14 cellular contexts compared by ENCODE assay signal in genomic region chr2:69272803-69273471, GRCh38.
DNase-seq lines count a peak whose midpoint lies in the region; ATAC-seq and TF ChIP-seq lines count a peak whose summit lies in the region.
"Had no signal": no experiment of that assay in that cellular context is flagged by ENCODE, and none has a peak within 500 bp of the region (broad histone marks: within the 10 kb centered on the region; RNA-seq: fewer than 3 reads in every experiment).

No MANE protein-coding gene starts in this region.

- in situ Hi-C loops in Panc1 (cut with HindIII; ENCODE audit: low pct_unique_long_range_greater_than_20kb, low sequenced_read_pairs) = no loop called here

- H3K4me3 ChIP-seq in Panc1 (ENCODE audit: low read depth in 2 of 2, low read length in 2 of 2) = no peak overlapping the region
- no peak overlapping the region for H3K4me3 ChIP-seq in fibroblast of the aortic adventitia (ENCODE audit: low read depth, low read length)
- H3K4me3 ChIP-seq: BLaER1 treated with 17β-estradiol and CSF1 and Interleukin-3, amounts not matched to agents 10 nM and 100 nM; breast epithelium; esophagus squamous epithelium had no signal

- POLR2A ChIA-PET in Panc1 (lab: Charles Lee) = interaction anchor here (0.6 kb wide), 1 partner anchor 72 kb away, joined by 5 read pairs; no protein-coding TSS in a partner anchor

- DNase-seq in HT-29 (ENCODE audit: low spot score) = peak; percentile 14
- no peak for DNase-seq in Panc1 (ENCODE audit: low read depth, low spot score)
- DNase-seq in fibroblast of the aortic adventitia (ENCODE audit: low read depth) = peak; percentile 21
- peak; percentile 5 for DNase-seq in midbrain (lab: John Stamatoyannopoulos, UW)
- no peak for DNase-seq in NCI-H1092 treated with DMSO at 0.1 percent for 48 hours (lab: John Stamatoyannopoulos, UW)
- DNase-seq in activated CD4-positive, CD25-positive, alpha-beta regulatory T cell (lab: John Stamatoyannopoulos, UW) = no peak
- DNase-seq: activated CD4-positive, alpha-beta T cell treated with anti-CD3 and anti-CD28 coated beads, Interleukin-2, amount 50 U/mL, for 48 hours; activated gamma-delta T cell; esophagus squamous epithelium; NCI-H1694 treated with DMSO at 0.1 percent for 48 hours had no signal

- H3K9me3 ChIP-seq in Panc1 (ENCODE audit: control insufficient read depth, insufficient read depth, low read depth, low read length) = no peaks in the 10 kb centered on the region
- H3K9me3 ChIP-seq: BLaER1 treated with 17β-estradiol and CSF1 and Interleukin-3, amounts not matched to agents 10 nM and 100 nM; breast epithelium; esophagus squamous epithelium had no signal

- H3K36me3 ChIP-seq in Panc1 (ENCODE audit: control insufficient read depth, insufficient read depth, low read length) = no peaks in the 10 kb centered on the region
- H3K36me3 ChIP-seq: BLaER1 treated with 17β-estradiol and CSF1 and Interleukin-3, amounts not matched to agents 10 nM and 100 nM; breast epithelium; esophagus squamous epithelium had no signal

- 0 out of 2 replicates have a peak overlapping the region, but pooled peaks have one; percentile 31 for H3K27ac ChIP-seq in Panc1 (ENCODE audit: low read length)
- H3K27ac ChIP-seq: BLaER1 treated with 17β-estradiol and CSF1 and Interleukin-3, amounts not matched to agents 10 nM and 100 nM; breast epithelium; esophagus squamous epithelium had no signal

- no peaks in the 10 kb centered on the region for H3K4me1 ChIP-seq in Panc1 (ENCODE audit: control insufficient read depth, insufficient read depth, low read length)
- H3K4me1 ChIP-seq: breast epithelium had no signal

- CTCF ChIA-PET in Panc1 (lab: Charles Lee) = no interaction called here

- BruUV-seq in Panc1 (replicated peaks; lab: Mats Ljungman, UMichigan) = no TSS peak

- intact Hi-C loops in Panc1 (cut with micrococcal nuclease; ENCODE audit: unreplicated experiment) = no loop called here

- TF ChIP-seq CTCF in Panc1 (IDR thresholded peaks at IDR 0.05) = no peak
- TF ChIP-seq CTCF in fibroblast of the aortic adventitia (IDR thresholded peaks at IDR 0.05; ENCODE audit: insufficient read depth, low read length) = no peak

- H3K27me3 ChIP-seq in Panc1 (ENCODE audit: control insufficient read depth, insufficient read depth, low read length) = no peaks in the 10 kb centered on the region
- H3K27me3 ChIP-seq: BLaER1 treated with 17β-estradiol and CSF1 and Interleukin-3, amounts not matched to agents 10 nM and 100 nM; breast epithelium; esophagus squamous epithelium had no signal

- ATAC-seq in Panc1 = peak; percentile 56
- ATAC-seq in GM19463 (IDR thresholded peaks at IDR 0.05; ENCODE audit: unreplicated experiment) = no peak
- ATAC-seq in GM18502 (IDR thresholded peaks at IDR 0.05; ENCODE audit: poor library complexity, unreplicated experiment) = no peak

Comparison
In these comparisons a context has a peak if more than half of its experiments do, and no peak if none do; other contexts are left out.
1. DNase-seq: peak in HT-29 (single experiment), fibroblast of the aortic adventitia (single experiment) and midbrain (single experiment); none in Panc1 (single experiment), NCI-H1092 treated with DMSO at 0.1 percent for 48 hours (single experiment) and activated CD4-positive, CD25-positive, alpha-beta regulatory T cell (0 of 4).